ENCODE assay signal across 8 cellular contexts in the genomic region with DNA sequence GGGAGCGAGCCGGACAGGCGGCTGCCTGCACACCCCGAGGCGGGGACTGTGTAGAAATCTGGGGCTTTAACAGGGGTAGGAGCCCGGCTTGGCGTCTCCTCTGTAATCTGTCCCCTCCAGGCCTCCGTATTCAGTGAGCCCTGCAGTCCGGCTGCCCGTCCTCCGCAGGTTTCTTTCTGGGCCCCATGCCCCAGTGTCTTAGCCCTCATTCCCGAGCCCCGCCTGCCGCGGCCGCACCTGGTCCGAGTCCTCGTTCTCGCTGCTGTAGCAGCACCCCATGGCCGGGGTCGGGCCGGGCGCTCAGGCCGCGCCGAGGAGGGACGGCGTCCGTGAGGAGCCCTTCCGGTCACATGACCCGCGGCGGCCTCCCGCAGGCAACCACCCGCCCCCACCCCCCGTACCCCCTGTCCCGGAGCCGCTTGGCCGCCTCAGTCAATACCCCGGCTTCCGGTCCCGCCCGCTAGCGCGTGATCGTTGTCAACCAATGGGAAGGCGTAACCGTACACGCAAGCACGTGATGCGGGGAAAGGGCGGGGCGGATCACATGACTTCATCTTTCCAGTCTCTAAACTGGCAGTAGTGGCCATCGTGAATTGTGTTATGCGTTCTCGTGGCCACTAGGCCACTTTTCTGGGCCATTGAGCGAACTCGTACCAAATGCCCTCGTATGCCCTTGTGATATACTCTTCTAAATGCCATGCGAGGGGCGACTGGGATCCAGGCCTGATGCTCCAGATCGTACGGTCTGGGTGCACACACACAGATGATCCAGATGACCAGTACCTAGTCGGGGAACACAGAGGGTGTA. TPM values are rescaled to one million over a fixed set of nuclear protein-coding genes. Genes with fewer than 3 reads are reported as not detected.
DNase-seq lines count a peak whose midpoint lies in the region; ATAC-seq, FAIRE-seq and TF ChIP-seq lines count a peak whose summit lies in the region.

TSS of gene LAMTOR1 (minus strand) at position 352 of the 808 bp plus-strand sequence. CDS start at position 279, 73 bp downstream.

- H2AK5ac ChIP-seq in H1 (ENCODE audit: low read depth, low read length) (peak within 1 kb of the TSS; percentile 65; the same call in 1 of the 2 replicates), mesenchymal stem cell (ENCODE audit: low read length, severe bottlenecking) (peak within 1 kb of the TSS; percentile 84)

- H3K79me1 ChIP-seq in H1 (ENCODE audit: low read depth, low read length): peaks cover 13% of the 10 kb centered on the region
- H3K79me1 ChIP-seq in mesenchymal stem cell (replicated peaks; ENCODE audit: low read length, poor library complexity, severe bottlenecking): peaks cover 25% of the 10 kb centered on the region

- H3K36me3 ChIP-seq in H1 (ENCODE audit: control insufficient read depth in 2 of 4, insufficient read depth in 4 of 4, low read length in 3 of 4): peaks cover 13 to 16% (median 15%) of the 10 kb centered on the region in 4 experiments
- peaks cover 23 to 30% of the 10 kb centered on the region in 2 experiments for H3K36me3 ChIP-seq in mesenchymal stem cell (ENCODE audit: control insufficient read depth in 1 of 2, insufficient read depth in 2 of 2, low read depth in 1 of 2, low read length in 2 of 2)

- POLR2A ChIA-PET in H1 (lab: Charles Lee; ENCODE audit: partially characterized antibody): interaction anchor here (0.6 to 14.4 kb wide), 8 partner anchors 9 to 329 kb away, joined by 3 to 144 read pairs (median 4); partner anchors contain the start of genes ANAPC15, INPPL1 and LRRC51

- H4K5ac ChIP-seq in H1 (ENCODE audit: insufficient read length, low read depth, low read length): peak within 1 kb of the TSS; percentile 49

- peak within 1 kb of the TSS; percentile 86 for H3K27ac ChIP-seq in H1 (ENCODE audit: low read depth, low read length)
- peak within 1 kb of the TSS; percentile 95 for H3K27ac ChIP-seq in mesenchymal stem cell (ENCODE audit: low read length, poor library complexity, severe bottlenecking)

- H3K4me1 ChIP-seq in H1 (replicated peaks in 1 of 4; ENCODE audit: control insufficient read depth in 3 of 4, insufficient read depth in 4 of 4, low read length in 3 of 4) (peaks cover 3 to 14% (median 5%) of the 10 kb centered on the region in 4 experiments; a peak in 6 of 7 replicates), mesenchymal stem cell (ENCODE audit: control insufficient read depth, insufficient read depth, low read depth, low read length) (peaks cover 11% of the 10 kb centered on the region)

- H3K23me2 ChIP-seq in H1 (ENCODE audit: low read depth, low read length): peaks cover 6% of the 10 kb centered on the region

- no peak within 1 kb of the TSS for H2BK20ac ChIP-seq in H1 (ENCODE audit: low read length)

- H2BK120ac ChIP-seq in H1 (replicated peaks; ENCODE audit: low read depth, low read length) (no peak within 1 kb of the TSS), mesenchymal stem cell (ENCODE audit: low read depth, low read length) (peak within 1 kb of the TSS; percentile 69)

- peak; percentile 82 for ATAC-seq in GM21360 (IDR thresholded peaks at IDR 0.05; ENCODE audit: unreplicated experiment)

- peak within 1 kb of the TSS; percentile 88 to 98 (median 95) for H3K9ac ChIP-seq in H1 (replicated peaks in 1 of 4; ENCODE audit: extremely low read depth in 1 of 4, low read depth in 3 of 4, low read length in 3 of 4)
- peak within 1 kb of the TSS; percentile 99 for H3K9ac ChIP-seq in mesenchymal stem cell (ENCODE audit: low read length)

- 7% methylated on average over 54 of the region's 64 CpGs; no CpG with 5 or more reads in 1 of the 2 experiments for WGBS in H1 (ENCODE audit: extremely low coverage in 1 of 2, insufficient coverage in 1 of 2, insufficient read length in 1 of 2, insufficient replicate concordance in 2 of 2, low coverage in 1 of 2, low lambda C conversion rate in 2 of 2, missing lambda C conversion rate in 1 of 2), 2 experiments
- WGBS in mesenchymal stem cell: 7% methylated on average over 60 of the region's 64 CpGs

- DNase-seq in COLO829 (ENCODE audit: low spot score) (peak; percentile 91), HTR-8/SVneo (ENCODE audit: insufficient read length, low spot score) (peak; percentile 97), NOMO-1 treated with dmso at 0.1 percent for 144 hours (lab: John Stamatoyannopoulos, UW; ENCODE audit: unreplicated experiment) (peak; percentile 97), H1 (ENCODE audit: low read depth in 1 of 2, low spot score in 2 of 2) (peak; percentile 97 to 98), mesenchymal stem cell (peak; percentile 99)
- peak; percentile 91 to 98 (median 94) for DNase-seq in activated CD8-positive, alpha-beta memory T cell treated with anti-CD3 and anti-CD28 coated beads for 48 hours (ENCODE audit: low read depth in 2 of 3, low spot score in 2 of 3)
- peak; percentile 94 for DNase-seq in stimulated activated CD8-positive, alpha-beta memory T cell treated with anti-CD3 and anti-CD28 coated beads, Interleukin-12 subunit alpha, Interleukin-12 subunit beta, amount 100 ng/mL, for 4 hours (ENCODE audit: low read depth)

- H2BK12ac ChIP-seq in H1 (ENCODE audit: low read depth, low read length) (peak within 1 kb of the TSS; percentile 41), mesenchymal stem cell (ENCODE audit: low read length in 2 of 2) (peak within 1 kb of the TSS; percentile 11 to 15)

- TF ChIP-seq EP300 in H1 (IDR thresholded peaks at IDR 0.05; ENCODE audit: borderline replicate concordance in 1 of 2, low read depth in 2 of 2, low read length in 2 of 2): peak in 1 of 2 experiments; percentile 39; a peak in 1 of 3 replicates

- no peaks in the 10 kb centered on the region for H3K9me3 ChIP-seq in H1 (ENCODE audit: insufficient read depth in 2 of 2, low read depth in 1 of 2, low read length in 1 of 2)
- no peaks in the 10 kb centered on the region for H3K9me3 ChIP-seq in mesenchymal stem cell (ENCODE audit: control insufficient read depth, low read length)

- peak; percentile 21 to 37; a peak in 2 of 4 replicates for TF ChIP-seq RAD21 in H1 (IDR thresholded peaks at IDR 0.05 in 1 of 2, conservative IDR thresholded peaks at IDR 0.05 in 1 of 2; ENCODE audit: low read depth in 2 of 2, low read length in 2 of 2)

- H3K14ac ChIP-seq in H1 (ENCODE audit: insufficient read length) (peak within 1 kb of the TSS; percentile 8), mesenchymal stem cell (ENCODE audit: low read length in 2 of 2) (peak within 1 kb of the TSS in 1 of 2 experiments; percentile 94)

- peak within 1 kb of the TSS; percentile 79; the same call in 1 of the 2 replicates for H2BK5ac ChIP-seq in H1 (ENCODE audit: low read depth, low read length)
- peak within 1 kb of the TSS; percentile 90 for H2BK5ac ChIP-seq in mesenchymal stem cell (ENCODE audit: low read depth, low read length, poor library complexity, severe bottlenecking)

- peak within 1 kb of the TSS; percentile 69 for H3K4ac ChIP-seq in H1 (replicated peaks; ENCODE audit: insufficient read length, low read depth, low read length)
- peak within 1 kb of the TSS; percentile 92 to 98 for H3K4ac ChIP-seq in mesenchymal stem cell (ENCODE audit: low read depth in 1 of 2, low read length in 2 of 2)

- H3K23ac ChIP-seq in H1 (ENCODE audit: insufficient read length) (no peak within 1 kb of the TSS), mesenchymal stem cell (ENCODE audit: low read length in 2 of 2) (peak within 1 kb of the TSS; percentile 43 to 54)

- H4K20me1 ChIP-seq in H1 (replicated peaks in 1 of 2; ENCODE audit: control insufficient read depth in 1 of 2, insufficient read depth in 2 of 2, low read length in 2 of 2): peaks cover under 1 to 13% of the 10 kb centered on the region in 2 experiments

- H4K91ac ChIP-seq in H1 (replicated peaks; ENCODE audit: insufficient read length, low read length) (peak within 1 kb of the TSS; percentile 70), mesenchymal stem cell (ENCODE audit: low read length) (peak within 1 kb of the TSS; percentile 94)

- peak within 1 kb of the TSS; percentile 95 to 98 (median 97) for H3K4me3 ChIP-seq in H1 (ENCODE audit: extremely low read depth in 1 of 4, insufficient read depth in 2 of 4, low read depth in 3 of 4, low read length in 4 of 4)
- peak within 1 kb of the TSS; percentile 85 to 88 for H3K4me3 ChIP-seq in mesenchymal stem cell (ENCODE audit: insufficient read depth in 1 of 2, low read depth in 1 of 2, low read length in 2 of 2)

- peak within 1 kb of the TSS; percentile 84 to 91 for H3K4me2 ChIP-seq in H1 (ENCODE audit: insufficient read depth in 1 of 2, low read depth in 2 of 2, low read length in 2 of 2)
- H3K4me2 ChIP-seq in mesenchymal stem cell (ENCODE audit: low read length, poor library complexity, severe bottlenecking): peak within 1 kb of the TSS; percentile 78

- CTCF ChIA-PET in H1 (lab: Charles Lee; ENCODE audit: partially characterized antibody): interaction anchor here (1.0 to 14.0 kb wide), 4 partner anchors 13 to 135 kb away, joined by 4 to 423 read pairs (median 25); no protein-coding TSS in a partner anchor

- H3K79me2 ChIP-seq in H1 (ENCODE audit: control insufficient read depth in 1 of 2, insufficient read depth in 2 of 2, low read length in 2 of 2): peaks cover 10 to 34% of the 10 kb centered on the region in 2 experiments

- H3K56ac ChIP-seq in H1 (replicated peaks; ENCODE audit: insufficient read length, low read depth, low read length): peak within 1 kb of the TSS; percentile 59

- TF ChIP-seq POLR2A in H1 (IDR thresholded peaks at IDR 0.05; ENCODE audit: control extremely low read depth in 1 of 2, low read depth in 2 of 2, low read length in 2 of 2): peak; percentile 88 to 96

- FAIRE-seq in HTR-8/SVneo (lab: Jason Lieb, UNC) (peak; percentile 99), H1 (lab: Jason Lieb, UNC) (peak; percentile 84)

- H2AFZ ChIP-seq in H1 (ENCODE audit: low read length) (0 out of 2 replicates have a peak within 1 kb of the TSS, but pooled peaks have one; percentile 70), mesenchymal stem cell (ENCODE audit: low read depth, low read length) (peak within 1 kb of the TSS; percentile 79)

- peak within 1 kb of the TSS; percentile 26 for H3K18ac ChIP-seq in H1 (ENCODE audit: extremely low read depth, low read length)
- peak within 1 kb of the TSS; percentile 95 to 98 for H3K18ac ChIP-seq in mesenchymal stem cell (ENCODE audit: low read depth in 1 of 2, low read length in 2 of 2)

- H3K27me3 ChIP-seq in H1 (replicated peaks in 1 of 4; ENCODE audit: control insufficient read depth in 3 of 4, extremely low read depth in 1 of 4, insufficient read depth in 3 of 4, low read length in 3 of 4) (no peaks in the 10 kb centered on the region), mesenchymal stem cell (ENCODE audit: control insufficient read depth in 1 of 2, insufficient read depth in 1 of 2, low read length in 2 of 2) (no peaks in the 10 kb centered on the region)

- H2BK15ac ChIP-seq in H1 (ENCODE audit: low read length) (no peak within 1 kb of the TSS), mesenchymal stem cell (ENCODE audit: low read depth, poor library complexity, severe bottlenecking) (peak within 1 kb of the TSS; percentile 68)

- peak within 1 kb of the TSS; percentile 97 for H4K8ac ChIP-seq in H1 (ENCODE audit: extremely low read depth, insufficient read depth, low read length)
- H4K8ac ChIP-seq in mesenchymal stem cell (ENCODE audit: low read length): peak within 1 kb of the TSS; percentile 99

- TF ChIP-seq CTCF in H1 (IDR thresholded peaks at IDR 0.05; ENCODE audit: control extremely low read depth in 1 of 3, insufficient read depth in 1 of 3, low read depth in 1 of 3, low read length in 3 of 3): peak; percentile 16 to 60 (median 36); a peak in 3 of 4 replicates

RNA-seq across cellular contexts. Expression of gene LAMTOR1, which starts in this region (rescaled TPM):
- 81.0 and 82.1 TPM in 2 replicates for total RNA-seq in H1 (2021; fragmentation: NEBNext Ultra II Directional; extraction: Animal tissue kit (Norgen Biotek cat#: 25700))
- 160 and 164 TPM in 2 replicates for polyA plus RNA-seq in H1 (2011; rRNA removed)
- 129 TPM for polyA plus RNA-seq in H1 (2011; cell fraction: cytosol; rRNA removed)
- 141 TPM for polyA plus RNA-seq in H1 (2011; cell fraction: nucleus; rRNA removed)
- 114 to 155 TPM (median 145 TPM) in 4 replicates for polyA plus RNA-seq in H1 (2012, experiment 1 of 2)
- 182 TPM for polyA plus RNA-seq in H1 (2012, experiment 2 of 2)
- 76.1 TPM for polyA plus RNA-seq in H1 (2013, experiment 1 of 2)
- polyA plus RNA-seq in H1 (2013, experiment 2 of 2): 78.7 TPM
- polyA minus RNA-seq in H1 (2011; rRNA and poly(A)+ RNA removed): 146 and 151 TPM in 2 replicates
- 98.1 TPM for polyA minus RNA-seq in H1 (2011; cell fraction: cytosol; rRNA and poly(A)+ RNA removed)
- polyA minus RNA-seq in H1 (2011; cell fraction: nucleus; rRNA and poly(A)+ RNA removed): 80.7 TPM
- polyA plus RNA-seq in mesenchymal stem cell (2013, experiment 1 of 2): 135 TPM
- polyA plus RNA-seq in mesenchymal stem cell (2013, experiment 2 of 2): 137 TPM

Comparison
In these comparisons a context has a peak if more than half of its experiments do, and no peak if none do; other contexts are left out.
1. Peak in every context shown above with its lines: DNase-seq, ATAC-seq, H3K4me3 ChIP-seq and H3K27ac ChIP-seq.